24 cellular contexts compared by ENCODE assay signal in the genomic region with DNA sequence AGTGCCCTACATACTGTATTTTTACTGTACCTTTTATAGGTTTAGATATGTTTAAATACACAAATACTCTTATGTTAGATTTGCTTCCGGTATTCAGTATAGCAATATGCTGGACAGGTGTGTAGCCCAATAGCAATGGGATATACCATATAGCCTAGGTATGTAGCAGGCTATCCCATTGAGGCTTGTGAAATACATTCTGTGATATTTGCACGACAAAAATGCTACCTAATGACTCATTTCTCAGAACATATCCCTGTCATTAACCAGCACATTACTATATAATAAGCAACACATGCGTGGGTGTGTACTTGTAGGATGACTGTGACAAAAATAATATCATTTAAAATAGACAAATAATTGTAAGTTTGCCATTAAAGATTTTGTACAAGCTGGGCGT.
DNase-seq lines count a peak whose midpoint lies in the region; ATAC-seq, FAIRE-seq and TF ChIP-seq lines count a peak whose summit lies in the region.
"Had no signal": no experiment of that assay in that cellular context is flagged by ENCODE, and none has a peak within 500 bp of the region (broad histone marks: within the 10 kb centered on the region; RNA-seq: fewer than 3 reads in every experiment).

No MANE protein-coding gene starts in this region.

- H3K9me2 ChIP-seq in SK-N-SH = no peaks in the 10 kb centered on the region

- CTCF ChIA-PET in MCF 10A (lab: Yijun Ruan, JAX) (no interaction called here), GM12878 (lab: Yijun Ruan, JAX) (no interaction called here), SK-N-SH (lab: Yijun Ruan, JAX) (no interaction called here), WTC11 (lab: Charles Lee) (no interaction called here)

- DNase-seq in MCF 10A (ENCODE audit: unreplicated experiment) (peak; percentile 14), breast epithelium (ENCODE audit: low spot score in 2 of 2) (no peak), HTR-8/SVneo (ENCODE audit: insufficient read length, low spot score) (no peak), GM12878 (ENCODE audit: low read depth, low spot score) (no peak), SK-N-SH (no peak), WTC11 (ENCODE audit: low spot score) (no peak), MG63 (no peak)
- DNase-seq: CD4-positive, CD25-positive, alpha-beta regulatory T cell; CD8-positive, alpha-beta T cell; DMS 273 treated with DMSO at 0.1 percent for 48 hours; DMS79; EL; GF-D8; GOT3; H7; HCEC 1CT had no signal

- TF ChIP-seq CTCF in MCF 10A (IDR thresholded peaks at IDR 0.05; ENCODE audit: unreplicated experiment) = no peak
- no peak for TF ChIP-seq CTCF in breast epithelium (IDR thresholded peaks at IDR 0.05)
- no peak for TF ChIP-seq CTCF in GM12878 (IDR thresholded peaks at IDR 0.05 in 2 of 3, conservative IDR thresholded peaks at IDR 0.05 in 1 of 3; ENCODE audit: control insufficient read depth in 2 of 3, extremely low read depth in 1 of 3, insufficient read depth in 1 of 3, low read depth in 3 of 3, low read length in 3 of 3)
- TF ChIP-seq CTCF in SK-N-SH (IDR thresholded peaks at IDR 0.05) = no peak
- no peak for TF ChIP-seq CTCF in WTC11 (IDR thresholded peaks at IDR 0.05)

- H3K36me3 Mint-ChIP-seq in MCF 10A (ENCODE audit: insufficient read depth, unreplicated experiment) (no peaks in the 10 kb centered on the region), WTC11 (peaks cover 7% of the 10 kb centered on the region)
- H3K36me3 Mint-ChIP-seq: CD4-positive, CD25-positive, alpha-beta regulatory T cell; CD8-positive, alpha-beta T cell had no signal

- H3K27ac Mint-ChIP-seq in MCF 10A (ENCODE audit: low read depth, unreplicated experiment) (no peak overlapping the region), WTC11 (no peak overlapping the region)
- H3K27ac Mint-ChIP-seq: B cell; CD4-positive, CD25-positive, alpha-beta regulatory T cell; CD8-positive, alpha-beta T cell had no signal

- H3K27me3 Mint-ChIP-seq in MCF 10A (ENCODE audit: insufficient read depth, unreplicated experiment) = no peaks in the 10 kb centered on the region
- no peaks in the 10 kb centered on the region for H3K27me3 Mint-ChIP-seq in WTC11 (ENCODE audit: low read depth)
- H3K27me3 Mint-ChIP-seq: B cell; CD4-positive, CD25-positive, alpha-beta regulatory T cell had no signal

- peak; percentile 60 for ATAC-seq in HG02885 (IDR thresholded peaks at IDR 0.05; ENCODE audit: poor library complexity, unreplicated experiment)
- peak; percentile 43; the same call in 2 of the 3 replicates for ATAC-seq in GM12878
- no peak for ATAC-seq in WTC11
- ATAC-seq: CD8-positive, alpha-beta T cell had no signal

- H2AFZ ChIP-seq in GM12878 (ENCODE audit: control insufficient read depth, low read depth, low read length) (no peak overlapping the region), SK-N-SH (ENCODE audit: low read depth) (no peak overlapping the region)

- 7% methylated on average over 4 of the region's 4 CpGs for WGBS in GM12878 (ENCODE audit: insufficient coverage, insufficient replicate concordance, low lambda C conversion rate, missing lambda C conversion rate)
- 2% methylated on average over 4 of the region's 4 CpGs for WGBS in SK-N-SH (ENCODE audit: low lambda C conversion rate)

- no peak overlapping the region for H3K4me3 ChIP-seq in breast epithelium
- no peak overlapping the region for H3K4me3 ChIP-seq in GM12878
- no peak overlapping the region for H3K4me3 ChIP-seq in SK-N-SH (ENCODE audit: low read depth in 2 of 2, low read length in 1 of 2)
- H3K4me3 ChIP-seq in MG63 = no peak overlapping the region
- H3K4me3 ChIP-seq: BLaER1 had no signal

- TF ChIP-seq POLR2A in breast epithelium (IDR thresholded peaks at IDR 0.05) (no peak), GM12878 (IDR thresholded peaks at IDR 0.05; ENCODE audit: low read depth, low read length) (no peak)

- H3K9me3 Mint-ChIP-seq in MCF 10A (ENCODE audit: unreplicated experiment) (no peaks in the 10 kb centered on the region), WTC11 (peaks cover 25% of the 10 kb centered on the region)

- H3K36me3 ChIP-seq in breast epithelium (no peaks in the 10 kb centered on the region), GM12878 (ENCODE audit: control insufficient read depth in 2 of 2, insufficient read depth in 2 of 2, low read length in 1 of 2) (no peaks in the 10 kb centered on the region), SK-N-SH (replicated peaks in 1 of 2; ENCODE audit: control insufficient read depth in 1 of 2, insufficient read depth in 2 of 2, low read length in 1 of 2) (no peaks in the 10 kb centered on the region), MG63 (no peaks in the 10 kb centered on the region)
- H3K36me3 ChIP-seq: BLaER1 had no signal

- POLR2A ChIA-PET in MCF 10A (lab: Yijun Ruan, JAX) (no interaction called here), GM12878 (lab: Charles Lee) (no interaction called here), SK-N-SH (lab: Yijun Ruan, JAX) (no interaction called here), WTC11 (lab: Charles Lee) (no interaction called here)

- FAIRE-seq in HTR-8/SVneo (lab: Jason Lieb, UNC) = peak; percentile 4
- FAIRE-seq in GM12878 (lab: Jason Lieb, UNC) = no peak
- FAIRE-seq: A204.1, D721Med, GM12892 had no signal

- H3K4me1 Mint-ChIP-seq in MCF 10A (ENCODE audit: insufficient read depth, unreplicated experiment) (no peaks in the 10 kb centered on the region), WTC11 (no peaks in the 10 kb centered on the region)
- H3K4me1 Mint-ChIP-seq: B cell; CD4-positive, CD25-positive, alpha-beta regulatory T cell had no signal

- H4K20me1 ChIP-seq in GM12878 (ENCODE audit: control insufficient read depth, insufficient read depth) (no peaks in the 10 kb centered on the region), SK-N-SH (ENCODE audit: insufficient read depth) (no peaks in the 10 kb centered on the region)
- H4K20me1 ChIP-seq: BLaER1 had no signal

- H3K9me3 ChIP-seq in breast epithelium (no peaks in the 10 kb centered on the region), GM12878 (replicated peaks; ENCODE audit: control insufficient read depth, insufficient read depth, low read length) (no peaks in the 10 kb centered on the region), SK-N-SH (no peaks in the 10 kb centered on the region), MG63 (no peaks in the 10 kb centered on the region)

- no peaks in the 10 kb centered on the region for H3K27me3 ChIP-seq in breast epithelium
- no peaks in the 10 kb centered on the region for H3K27me3 ChIP-seq in GM12878 (replicated peaks in 1 of 2; ENCODE audit: control insufficient read depth in 2 of 2, insufficient read depth in 2 of 2, low read length in 1 of 2)
- H3K27me3 ChIP-seq in SK-N-SH (ENCODE audit: insufficient read depth) = no peaks in the 10 kb centered on the region
- H3K27me3 ChIP-seq in MG63 = no peaks in the 10 kb centered on the region
- H3K27me3 ChIP-seq: BLaER1 had no signal

- no peak for TF ChIP-seq EP300 in GM12878 (IDR thresholded peaks at IDR 0.05; ENCODE audit: borderline replicate concordance in 1 of 2, control insufficient read depth in 1 of 2, low read depth in 2 of 2, low read length in 2 of 2)
- TF ChIP-seq EP300 in SK-N-SH (IDR thresholded peaks at IDR 0.05; ENCODE audit: borderline replicate concordance in 1 of 2, low read depth in 1 of 2, low read length in 1 of 2) = no peak

- H3F3A ChIP-seq in SK-N-SH (replicated peaks; ENCODE audit: insufficient read depth) = no peaks in the 10 kb centered on the region

- H3K27ac ChIP-seq in breast epithelium (no peak overlapping the region), GM12878 (ENCODE audit: control insufficient read depth, insufficient read depth) (no peak overlapping the region), SK-N-SH (ENCODE audit: low read depth in 2 of 2, low read length in 1 of 2) (no peak overlapping the region)
- H3K27ac ChIP-seq: 22Rv1, BLaER1, C4-2B had no signal

- intact Hi-C loops in MCF 10A (cut with micrococcal nuclease) = no loop called here
- intact Hi-C loops in breast epithelium (cut with DNase I; ENCODE audit: low total_unique reads) = no loop called here
- intact Hi-C loops in GM12878 (cut with micrococcal nuclease; ENCODE audit: unreplicated experiment) = no loop called here

- H3K4me2 ChIP-seq in GM12878 (ENCODE audit: control insufficient read depth, insufficient read depth) = no peak overlapping the region
- H3K4me2 ChIP-seq in SK-N-SH = no peak overlapping the region
- H3K4me2 ChIP-seq: BLaER1 had no signal

- SMC1A ChIA-PET in GM12878 (lab: Charles Lee; ENCODE audit: uncharacterized antibody, unreplicated experiment) = interaction anchor here (1.1 kb wide), 1 partner anchor 378 kb away, joined by 3 read pairs; no protein-coding TSS in a partner anchor

- in situ Hi-C loops in GM12878 (cut with MboI) = no loop called here

- no peak for TF ChIP-seq RAD21 in GM12878 (IDR thresholded peaks at IDR 0.05; ENCODE audit: insufficient read depth, low read depth, low read length)
- no peak for TF ChIP-seq RAD21 in SK-N-SH (IDR thresholded peaks at IDR 0.05; ENCODE audit: low read length)

- H3K4me1 ChIP-seq in breast epithelium (no peaks in the 10 kb centered on the region), GM12878 (ENCODE audit: control insufficient read depth, insufficient read depth, low read length) (no peaks in the 10 kb centered on the region), SK-N-SH (ENCODE audit: control insufficient read depth in 1 of 2, insufficient read depth in 2 of 2, low read depth in 1 of 2, low read length in 1 of 2) (no peaks in the 10 kb centered on the region)
- H3K4me1 ChIP-seq: BLaER1 had no signal

- BruUV-seq in MCF 10A (replicated peaks; lab: Mats Ljungman, UMichigan) (no TSS peak), GM12878 (replicated peaks; lab: Mats Ljungman, UMichigan) (no TSS peak)

- H3K79me2 ChIP-seq in GM12878 (ENCODE audit: control insufficient read depth, insufficient read depth, low read length) (no peaks in the 10 kb centered on the region), SK-N-SH (ENCODE audit: insufficient read depth) (no peaks in the 10 kb centered on the region)

- RAD21 ChIA-PET in GM12878 (lab: Charles Lee; ENCODE audit: unreplicated experiment) = no interaction called here

- H3K9ac ChIP-seq in GM12878 (ENCODE audit: control insufficient read depth, insufficient read depth, low read length) (no peak overlapping the region), SK-N-SH (no peak overlapping the region)
- H3K9ac ChIP-seq: BLaER1 had no signal

- H3K4me3 Mint-ChIP-seq in MCF 10A (ENCODE audit: unreplicated experiment) = no peak overlapping the region
- no peak overlapping the region for H3K4me3 Mint-ChIP-seq in WTC11
- H3K4me3 Mint-ChIP-seq: B cell; CD4-positive, CD25-positive, alpha-beta regulatory T cell; CD8-positive, alpha-beta T cell had no signal

TF ChIP-seq in GM12878, 131 proteins besides CTCF, POLR2A, EP300 and RAD21 (continues in another document):
- TF ChIP-seq NBN (IDR thresholded peaks at IDR 0.05) = no peak
- no peak for TF ChIP-seq TBL1XR1 (IDR thresholded peaks at IDR 0.05; ENCODE audit: low read depth, low read length)

TF ChIP-seq in SK-N-SH, 30 proteins besides CTCF, POLR2A, EP300 and RAD21:
- TF ChIP-seq MEF2A (IDR thresholded peaks at IDR 0.05; ENCODE audit: borderline replicate concordance, low read depth) = no peak
- TF ChIP-seq GATA2 (CRISPR knock-in tag; IDR thresholded peaks at IDR 0.05) = no peak
- TF ChIP-seq YY1 (IDR thresholded peaks at IDR 0.05; ENCODE audit: low read depth) = no peak

TF ChIP-seq in WTC11, 78 proteins besides CTCF, POLR2A, EP300 and RAD21 (continues in another document):
- TF ChIP-seq ZNF671 (CRISPR knock-in tag; IDR thresholded peaks at IDR 0.05) = no peak
